ENCODE assay signal across 8 cellular contexts in genomic region chr3:197942956-197943556, GRCh38. TPM values are rescaled to one million over a fixed set of nuclear protein-coding genes. Genes with fewer than 3 reads are reported as not detected.
A peak's percentile ranks its signal among the peaks of the same experiment; 100 is the strongest.
DNase-seq lines count a peak whose midpoint lies in the region; ATAC-seq, FAIRE-seq and TF ChIP-seq lines count a peak whose summit lies in the region.

No MANE protein-coding gene starts in this region.

- H3K4me1 Mint-ChIP-seq in Calu3 (ENCODE audit: low read depth, unreplicated experiment): no peaks in the 10 kb centered on the region

- TF ChIP-seq CTCF in Calu3 (IDR thresholded peaks at IDR 0.05; ENCODE audit: unreplicated experiment) (peak; percentile 64), K562 (IDR thresholded peaks at IDR 0.05 in 2 of 3, conservative IDR thresholded peaks at IDR 0.05 in 1 of 3; ENCODE audit: insufficient read depth in 2 of 3, low read depth in 1 of 3, low read length in 3 of 3) (peak; percentile 61 to 78 (median 75); a peak in 5 of 6 replicates)

- no peaks in the 10 kb centered on the region for H3K36me3 ChIP-seq in K562 (ENCODE audit: control insufficient read depth, insufficient read depth, low read length)

- no peaks in the 10 kb centered on the region for H3K79me2 ChIP-seq in K562 (ENCODE audit: control insufficient read depth, insufficient read depth, low read length)

- CTCF ChIA-PET in Calu3 (lab: Charles Lee): interaction anchor here (0.6 to 0.8 kb wide), 2 partner anchors 22 to 37 kb away, joined by 3 to 5 read pairs; no protein-coding TSS in a partner anchor
- CTCF ChIA-PET in K562 (lab: Yijun Ruan, JAX; ENCODE audit: low intra/inter-chr PET ratio): interaction anchor here (1.0 to 1.2 kb wide), 2 partner anchors 36 to 38 kb away, joined by 3 to 6 read pairs; no protein-coding TSS in a partner anchor

- H3K27me3 Mint-ChIP-seq in Calu3 (ENCODE audit: unreplicated experiment): no peaks in the 10 kb centered on the region

- H3K27ac Mint-ChIP-seq in Calu3 (ENCODE audit: unreplicated experiment): no peak overlapping the region

- H3K4me3 Mint-ChIP-seq in Calu3 (ENCODE audit: low read depth, unreplicated experiment): no peak overlapping the region

- no peak overlapping the region for H3K4me2 ChIP-seq in K562 (ENCODE audit: insufficient read depth, low read length)

- no peaks in the 10 kb centered on the region for H4K20me1 ChIP-seq in K562 (replicated peaks; ENCODE audit: control insufficient read depth, insufficient read depth, low read length)

- no peak overlapping the region for H3K9ac ChIP-seq in K562 (ENCODE audit: insufficient read depth in 1 of 2, low read depth in 2 of 2, low read length in 2 of 2)

- WGBS in K562 (ENCODE audit: insufficient coverage, low coverage, missing lambda C conversion rate): 10% methylated on average over 2 of the region's 2 CpGs

- H3K4me3 ChIP-seq in K562: no peak overlapping the region

- no peaks in the 10 kb centered on the region for H3K9me1 ChIP-seq in K562 (ENCODE audit: control insufficient read depth, insufficient read depth, low read length)

- no peaks in the 10 kb centered on the region for H3K27me3 ChIP-seq in K562 (ENCODE audit: control insufficient read depth in 2 of 2, insufficient read depth in 2 of 2, low read length in 2 of 2)

- H2AFZ ChIP-seq in K562 (ENCODE audit: low read depth, low read length): no peak overlapping the region

- peak; percentile 80 for FAIRE-seq in K562 (lab: Jason Lieb, UNC)

- TF ChIP-seq RAD21 in K562 (CRISPR knock-in tag; conservative IDR thresholded peaks at IDR 0.05 in 1 of 2, IDR thresholded peaks at IDR 0.05 in 1 of 2): peak; percentile 27 to 57

- ATAC-seq in GM18868 (IDR thresholded peaks at IDR 0.05; ENCODE audit: unreplicated experiment) (peak; percentile 42), K562 (peak; percentile 87), left lobe of liver (peak; percentile 85), HG03378 (IDR thresholded peaks at IDR 0.05; ENCODE audit: unreplicated experiment) (no peak)

- no peak for TF ChIP-seq POLR2A in K562 (conservative IDR thresholded peaks at IDR 0.05)

- peak; percentile 36 for DNase-seq in Calu3
- peak; percentile 55 for DNase-seq in NCI-H2196 treated with DMSO at 0.1 percent for 48 hours (lab: John Stamatoyannopoulos, UW; ENCODE audit: unreplicated experiment)
- DNase-seq in K562 (ENCODE audit: extremely low read depth in 1 of 4, low spot score in 3 of 4): peak; percentile 45 to 67 (median 46)
- no peak for DNase-seq in left lobe of liver (ENCODE audit: low spot score)
- no peak for DNase-seq in OCI-M2 (lab: John Stamatoyannopoulos, UW; ENCODE audit: unreplicated experiment)
- no peak for DNase-seq in amniotic stem cell (lab: John Stamatoyannopoulos, UW)

- no peak for TF ChIP-seq EP300 in K562 (IDR thresholded peaks at IDR 0.05; ENCODE audit: low read length)

- H3K4me1 ChIP-seq in K562 (replicated peaks in 1 of 2; ENCODE audit: control insufficient read depth in 2 of 2, insufficient read depth in 2 of 2, low read length in 2 of 2): peaks cover 2 to 3% of the 10 kb centered on the region in 2 experiments; a peak in 2 of 5 replicates

- H3K27ac ChIP-seq in K562 (ENCODE audit: extremely low read depth, low read depth, low read length): no peak overlapping the region

- H3K9me3 ChIP-seq in K562 (replicated peaks; ENCODE audit: control insufficient read depth, insufficient read depth, low read depth, low read length): no peaks in the 10 kb centered on the region

- POLR2A ChIA-PET in K562 (lab: Yijun Ruan, JAX): interaction anchor here (2.4 kb wide), 1 partner anchor 11 kb away, joined by 10 read pairs; no protein-coding TSS in a partner anchor

- H3K36me3 Mint-ChIP-seq in Calu3 (ENCODE audit: insufficient read depth, unreplicated experiment): no peaks in the 10 kb centered on the region

- BruUV-seq in Calu3 (replicated peaks; lab: Mats Ljungman, UMichigan) (no TSS peak), K562 (replicated peaks; lab: Mats Ljungman, UMichigan) (no TSS peak)

- no peaks in the 10 kb centered on the region for H3K9me3 Mint-ChIP-seq in Calu3 (ENCODE audit: low read depth, unreplicated experiment)

- in situ Hi-C loops in K562 (cut with MboI): no loop called here

- intact Hi-C loops in Calu3 (cut with micrococcal nuclease; ENCODE audit: unreplicated experiment): loop anchor here (1.0 kb wide), 1 partner anchor 37 kb away; no protein-coding TSS in a partner anchor
- intact Hi-C loops in K562 (cut with micrococcal nuclease): no loop called here

TF ChIP-seq in K562, 482 proteins besides CTCF, POLR2A, EP300 and RAD21 (continues in another document):
- TF ChIP-seq CBX8 (IDR thresholded peaks at IDR 0.05; ENCODE audit: borderline replicate concordance, extremely low read depth, low read depth, low read length, poor library complexity, severe bottlenecking): no peak
- TF ChIP-seq ETV5 (CRISPR knock-in tag; IDR thresholded peaks at IDR 0.05; ENCODE audit: low read depth): no peak
- TF ChIP-seq ZNF224 (CRISPR knock-in tag; IDR thresholded peaks at IDR 0.05): no peak
- no peak for TF ChIP-seq ZNF217 (CRISPR knock-in tag; IDR thresholded peaks at IDR 0.05)
- TF ChIP-seq HDAC3 (IDR thresholded peaks at IDR 0.05; ENCODE audit: borderline replicate concordance, partially characterized antibody): peak; percentile 25
- TF ChIP-seq SRF (CRISPR knock-in tag; IDR thresholded peaks at IDR 0.05): no peak
- TF ChIP-seq ATF7 (IDR thresholded peaks at IDR 0.05): no peak
- no peak for TF ChIP-seq ZNF175 (CRISPR knock-in tag; IDR thresholded peaks at IDR 0.05; ENCODE audit: low read depth)
- no peak for TF ChIP-seq ZNF778 (CRISPR knock-in tag; IDR thresholded peaks at IDR 0.05)
- TF ChIP-seq ZSCAN29 (IDR thresholded peaks at IDR 0.05): no peak
- no peak for TF ChIP-seq CBFB (CRISPR knock-in tag; IDR thresholded peaks at IDR 0.05)
- peak; percentile 85; the same call in 1 of the 2 replicates for TF ChIP-seq ARID3A (IDR thresholded peaks at IDR 0.05; ENCODE audit: borderline replicate concordance, low read depth, low read length)
- TF ChIP-seq NCOA2 (IDR thresholded peaks at IDR 0.05; ENCODE audit: partially characterized antibody in 2 of 2): peak in 1 of 2 experiments; percentile 19
- no peak for TF ChIP-seq CCAR2 (IDR thresholded peaks at IDR 0.05; ENCODE audit: low read depth, low read length)
- no peak for TF ChIP-seq JUNB (CRISPR knock-in tag; conservative IDR thresholded peaks at IDR 0.05)

RNA-seq across cellular contexts. Expression of gene RPL35A, which starts 6.9 kb away (rescaled TPM):
- total RNA-seq in Calu3 (2022) (658 and 711 TPM in 2 replicates), K562 (2014; rRNA removed) (998 and 1,475 TPM in 2 replicates), K562 (2014; rRNA removed; fragmentation: Illumina TruSeq; extraction: Trizol) (2,429 and 2,625 TPM in 2 replicates), K562 (2015; rRNA removed; fragmentation: Illumina TruSeq; extraction: Trizol) (1,966 and 2,155 TPM in 2 replicates), K562 (2021) (1,574 and 1,710 TPM in 2 replicates), left lobe of liver (232 TPM)
- 205 and 265 TPM in 2 replicates for total RNA-seq in K562 (2011; cell fraction: chromatin; rRNA removed; ENCODE audit: low replicate concordance)
- 160 and 166 TPM in 2 replicates for total RNA-seq in K562 (2011; cell fraction: nucleolus; rRNA removed)
- total RNA-seq in K562 (2011; cell fraction: nucleoplasm; rRNA removed): 355 and 545 TPM in 2 replicates
- polyA plus RNA-seq in K562 (2011; rRNA removed) (1,725 and 2,163 TPM in 2 replicates), K562 (2014; fragmentation: Illumina TruSeq; extraction: Trizol) (2,519 and 2,591 TPM in 2 replicates), K562 (2014; fragmentation: Nextera tagmentation; extraction: Ambion mirVana) (1,000 to 10,000 TPM; 2,367 to 2,942 TPM), K562 (2014; rRNA removed) (2,582 and 2,839 TPM in 2 replicates)
- 410 and 873 TPM in 2 replicates for polyA plus RNA-seq in K562 (2011; cell fraction: cytosol; rRNA removed)
- 282 and 691 TPM in 2 replicates for polyA plus RNA-seq in K562 (2011; cell fraction: nucleus; rRNA removed)
- 2,790 and 3,257 TPM in 2 replicates for polyA plus RNA-seq in K562 (2012)
- polyA minus RNA-seq in K562 (2011; rRNA and poly(A)+ RNA removed): 454 and 610 TPM in 2 replicates
- polyA minus RNA-seq in K562 (2011; cell fraction: cytosol; rRNA and poly(A)+ RNA removed): 278 and 319 TPM in 2 replicates
- polyA minus RNA-seq in K562 (2011; cell fraction: nucleus; rRNA and poly(A)+ RNA removed): 49.8 and 108 TPM in 2 replicates

RNA-seq across cellular contexts. Expression of gene LMLN, which starts 17.0 kb away (rescaled TPM):
- total RNA-seq in Calu3 (2022) (7.0 and 7.6 TPM in 2 replicates), K562 (2014; rRNA removed) (3.8 and 6.0 TPM in 2 replicates), K562 (2014; rRNA removed; fragmentation: Illumina TruSeq; extraction: Trizol) (6.9 and 7.9 TPM in 2 replicates), K562 (2015; rRNA removed; fragmentation: Illumina TruSeq; extraction: Trizol) (5.1 and 6.0 TPM in 2 replicates), K562 (2021) (11.0 and 11.2 TPM in 2 replicates), left lobe of liver (2.7 TPM)
- total RNA-seq in K562 (2011; cell fraction: chromatin; rRNA removed; ENCODE audit: low replicate concordance): 30.3 and 71.8 TPM in 2 replicates
- 21.2 and 21.8 TPM in 2 replicates for total RNA-seq in K562 (2011; cell fraction: nucleolus; rRNA removed)
- total RNA-seq in K562 (2011; cell fraction: nucleoplasm; rRNA removed): 33.3 and 46.4 TPM in 2 replicates
- polyA plus RNA-seq in K562 (2011; rRNA removed) (15.9 and 16.7 TPM in 2 replicates), K562 (2014; fragmentation: Illumina TruSeq; extraction: Trizol) (8.1 and 8.5 TPM in 2 replicates), K562 (2014; fragmentation: Nextera tagmentation; extraction: Ambion mirVana) (1 to 10 TPM; 2.2 to 2.7 TPM), K562 (2014; rRNA removed) (8.5 and 12.5 TPM in 2 replicates)
- 8.1 and 12.8 TPM in 2 replicates for polyA plus RNA-seq in K562 (2011; cell fraction: cytosol; rRNA removed)
- 21.0 and 24.6 TPM in 2 replicates for polyA plus RNA-seq in K562 (2011; cell fraction: nucleus; rRNA removed)
- 5.7 and 6.6 TPM in 2 replicates for polyA plus RNA-seq in K562 (2012)
- polyA minus RNA-seq in K562 (2011; rRNA and poly(A)+ RNA removed): 19.7 and 22.4 TPM in 2 replicates
- 6.8 and 12.5 TPM in 2 replicates for polyA minus RNA-seq in K562 (2011; cell fraction: cytosol; rRNA and poly(A)+ RNA removed)
- polyA minus RNA-seq in K562 (2011; cell fraction: nucleus; rRNA and poly(A)+ RNA removed): 12.4 and 18.9 TPM in 2 replicates

Comparison
In these comparisons a context has a peak if more than half of its experiments do, and no peak if none do; other contexts are left out.
1. DNase-seq: peak in Calu3 (single experiment), NCI-H2196 treated with DMSO at 0.1 percent for 48 hours (single experiment) and K562 (4 of 4); none in left lobe of liver (single experiment), OCI-M2 (single experiment) and amniotic stem cell (single experiment).